8 cellular contexts compared by ENCODE assay signal in genomic region chr2:235263205-235264120, GRCh38.
A peak's percentile ranks its signal among the peaks of the same experiment; 100 is the strongest.
DNase-seq lines count a peak whose midpoint lies in the region; ATAC-seq and TF ChIP-seq lines count a peak whose summit lies in the region.

No MANE protein-coding gene starts in this region.

- ATAC-seq in RWPE2 (ENCODE audit: low read depth) (peak; percentile 97), HG03469 (IDR thresholded peaks at IDR 0.05; ENCODE audit: unreplicated experiment) (no peak), GM19023 (IDR thresholded peaks at IDR 0.05; ENCODE audit: unreplicated experiment) (no peak), HG02678 (IDR thresholded peaks at IDR 0.05; ENCODE audit: unreplicated experiment) (no peak), HG03442 (IDR thresholded peaks at IDR 0.05; ENCODE audit: unreplicated experiment) (no peak)

- peaks cover 13% of the 10 kb centered on the region for H3K4me1 ChIP-seq in RWPE2 (ENCODE audit: insufficient read depth, poor library complexity, severe bottlenecking)

- no peaks in the 10 kb centered on the region for H3K36me3 ChIP-seq in RWPE2 (ENCODE audit: low read depth)

- no peaks in the 10 kb centered on the region for H3K9me3 ChIP-seq in RWPE2 (ENCODE audit: severe bottlenecking)

- DNase-seq in DMS153 (lab: John Stamatoyannopoulos, UW) (peak; percentile 31), RWPE2 (ENCODE audit: low spot score) (peak; percentile 84), foreskin fibroblast (peak; percentile 66 to 76), nucleus accumbens (lab: John Stamatoyannopoulos, UW) (peak in 53 of 56 donors; percentile 27 to 95 (median 74))

- H3K27ac ChIP-seq in RWPE2 (ENCODE audit: poor library complexity, severe bottlenecking): peak overlapping the region; percentile 14

- no peaks in the 10 kb centered on the region for H3K27me3 ChIP-seq in RWPE2 (ENCODE audit: insufficient read depth, poor library complexity, severe bottlenecking)

- TF ChIP-seq CTCF in RWPE2 (IDR thresholded peaks at IDR 0.05; ENCODE audit: poor library complexity, severe bottlenecking) (no peak), foreskin fibroblast (IDR thresholded peaks at IDR 0.05; ENCODE audit: low read depth, low read length) (no peak)

- H3K4me3 ChIP-seq in RWPE2 (ENCODE audit: severe bottlenecking) (no peak overlapping the region), foreskin fibroblast (ENCODE audit: low read depth in 1 of 2, low read length in 2 of 2) (no peak overlapping the region)

Comparison
In these comparisons a context has a peak if more than half of its experiments do, and no peak if none do; other contexts are left out.
1. DNase-seq: peak in every context shown above with its lines; median percentile 84 in RWPE2; 74 in nucleus accumbens; 71 in foreskin fibroblast; 31 in DMS153.